ENCODE assay signal across 42 cellular contexts in the genomic region with DNA sequence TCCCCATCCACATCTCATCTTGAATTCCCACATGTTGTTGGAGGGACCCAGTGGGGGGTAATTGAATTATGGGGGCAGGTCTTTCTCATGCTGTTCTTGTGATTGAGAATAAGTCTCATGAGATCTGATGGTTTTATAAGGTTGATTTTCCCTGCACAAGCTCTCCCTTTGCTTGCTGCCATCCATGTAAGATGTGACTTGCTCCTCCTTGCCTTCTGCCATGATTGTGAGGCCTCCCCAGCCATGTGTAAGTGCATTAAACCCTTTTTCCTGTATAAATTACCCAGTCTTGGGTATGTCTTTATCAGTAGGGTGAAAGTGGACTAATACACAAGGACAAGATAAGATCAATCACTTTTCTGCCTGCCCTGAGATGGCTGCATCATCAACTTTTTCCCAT. TPM values are rescaled to one million over a fixed set of nuclear protein-coding genes. Genes with fewer than 3 reads are reported as not detected.
"Had no signal": no experiment of that assay in that cellular context is flagged by ENCODE, and none has a peak within 500 bp of the region (broad histone marks: within the 10 kb centered on the region; RNA-seq: fewer than 3 reads in every experiment).

No MANE protein-coding gene starts in this region.

- ATAC-seq: activated naive CD4-positive, alpha-beta T cell treated with anti-CD3 and anti-CD28 coated beads, Interleukin-2, amount 50 U/mL, for 72 hours; activated naive CD8-positive, alpha-beta T cell treated with anti-CD3 and anti-CD28 coated beads, Interleukin-2, amount 50 U/mL, for 24 hours; activated T-cell treated with anti-CD3 and anti-CD28 coated beads, Interleukin-2, amount 50 U/mL, for 4 hours; activated T-cell treated with anti-CD3 and anti-CD28 coated beads, Interleukin-2, amount 50 U/mL, for 72 hours; activated T-helper 17 cell treated with anti-CD3 and anti-CD28 coated beads, Interleukin-2, amount 50 U/mL, for 72 hours; body of pancreas had no signal

- H3K27me3 ChIP-seq: adrenal gland, ascending aorta, body of pancreas, cardiac muscle cell had no signal

- FAIRE-seq: astrocyte, bronchial epithelial cell had no signal

- H3K4me1 Mint-ChIP-seq: activated naive CD4-positive, alpha-beta T cell treated with anti-CD3 and anti-CD28 coated beads, Interleukin-2, amount 10 ng/mL, durations not matched to agents 7 days and 5 days; activated naive CD4-positive, alpha-beta T cell treated with anti-CD3 and anti-CD28 coated beads, Interleukin-2, amount 50 U/mL, for 24 hours; activated naive CD8-positive, alpha-beta T cell treated with anti-CD3 and anti-CD28 coated beads, Interleukin-2, amount 10 ng/mL, durations not matched to agents 7 days and 5 days; activated T-helper 17 cell treated with anti-CD3 and anti-CD28 coated beads, Interleukin-2, amount 50 U/mL, for 72 hours; brain; central memory CD8-positive, alpha-beta T cell had no signal

- H3K4me1 ChIP-seq: adrenal gland, ascending aorta, body of pancreas, breast epithelium had no signal

- H3K9me3 Mint-ChIP-seq: activated T-cell treated with anti-CD3 and anti-CD28 coated beads, Interleukin-2, amount 50 U/mL, for 4 hours; activated T-helper 1 cell treated with anti-CD3 and anti-CD28 coated beads, Interleukin-12 subunit alpha, Interleukin-12 subunit beta, Interleukin-2, Interleukin-4 antibody, amounts not matched to agents 30 ng/mL and 10 ng/mL and 1 ng/mL, durations not matched to agents 14 hours and 24 hours and 36 hours; activated T-helper 17 cell treated with anti-CD3 and anti-CD28 coated beads, Interleukin-2, amount 50 U/mL, for 72 hours; activated T-helper 2 cell treated with anti-CD3 and anti-CD28 coated beads, Interferon-gamma antibody, Interleukin-2, Interleukin-4, amounts not matched to agents 10 μg/mL and 5 μg/mL and 100 μg/mL, durations not matched to agents 14 hours and 24 hours and 36 hours had no signal

- DNase-seq: activated effector memory CD4-positive, alpha-beta T cell treated with anti-CD3 and anti-CD28 coated beads, Interleukin-2, amount 50 U/mL, for 16 hours; activated effector memory CD4-positive, alpha-beta T cell treated with Interleukin-2 at 50 U/mL for 16 hours; activated gamma-delta T cell; activated gamma-delta T cell treated with Interleukin-2 at 50 U/mL for 16 hours; activated naive CD4-positive, alpha-beta T cell; activated naive CD4-positive, alpha-beta T cell treated with anti-CD3 and anti-CD28 coated beads for 36 hours; activated naive CD4-positive, alpha-beta T cell treated with anti-CD3 and anti-CD28 coated beads, Interleukin-2, amount 10 ng/mL, durations not matched to agents 7 days and 5 days; activated naive CD4-positive, alpha-beta T cell treated with anti-CD3 and anti-CD28 coated beads, Interleukin-2, amount 50 U/mL, for 16 hours; activated naive CD4-positive, alpha-beta T cell treated with Interleukin-2 at 50 U/mL for 16 hours; activated naive CD8-positive, alpha-beta T cell treated with anti-CD3 and anti-CD28 coated beads for 36 hours; activated naive CD8-positive, alpha-beta T cell treated with anti-CD3 and anti-CD28 coated beads, Interleukin-2, amount 10 ng/mL, durations not matched to agents 7 days and 5 days; activated naive CD8-positive, alpha-beta T cell treated with anti-CD3 and anti-CD28 coated beads, Interleukin-2, amount 50 U/mL, for 24 hours; activated T-cell treated with anti-CD3 and anti-CD28 coated beads, Interleukin-2, amount 50 U/mL, for 1 hour; activated T-cell treated with anti-CD3 and anti-CD28 coated beads, Interleukin-2, amount 50 U/mL, for 24 hours; activated T-cell treated with anti-CD3 and anti-CD28 coated beads, Interleukin-2, amount 50 U/mL, for 4 hours; activated T-cell treated with anti-CD3 and anti-CD28 coated beads, Interleukin-2, amount 50 U/mL, for 48 hours; activated T-cell treated with anti-CD3 and anti-CD28 coated beads, Interleukin-2, amount 50 U/mL, for 72 hours; adrenal gland; amniotic stem cell; amygdala; anterior cingulate cortex; aorta; body of pancreas; brain microvascular endothelial cell; caudate nucleus; central memory CD4-positive, alpha-beta T cell; cerebellar nuclear complex had no signal

- H3K36me3 Mint-ChIP-seq: activated naive CD4-positive, alpha-beta T cell treated with anti-CD3 and anti-CD28 coated beads, Interleukin-2, amount 10 ng/mL, durations not matched to agents 7 days and 5 days; activated naive CD8-positive, alpha-beta T cell treated with anti-CD3 and anti-CD28 coated beads for 36 hours; activated naive CD8-positive, alpha-beta T cell treated with anti-CD3 and anti-CD28 coated beads, Interleukin-2, amount 10 ng/mL, durations not matched to agents 7 days and 5 days; brain had no signal

- H3K9me3 ChIP-seq: adrenal gland, ascending aorta had no signal

- H3K27ac Mint-ChIP-seq: activated naive CD4-positive, alpha-beta T cell treated with anti-CD3 and anti-CD28 coated beads for 36 hours; activated naive CD4-positive, alpha-beta T cell treated with anti-CD3 and anti-CD28 coated beads, Interleukin-2, amount 10 ng/mL, durations not matched to agents 7 days and 5 days; activated naive CD4-positive, alpha-beta T cell treated with anti-CD3 and anti-CD28 coated beads, Interleukin-2, amount 50 U/mL, for 24 hours; activated naive CD4-positive, alpha-beta T cell treated with anti-CD3 and anti-CD28 coated beads, Interleukin-2, amount 50 U/mL, for 72 hours; activated naive CD8-positive, alpha-beta T cell; activated naive CD8-positive, alpha-beta T cell treated with anti-CD3 and anti-CD28 coated beads for 36 hours; activated naive CD8-positive, alpha-beta T cell treated with anti-CD3 and anti-CD28 coated beads, Interleukin-2, amount 10 ng/mL, durations not matched to agents 7 days and 5 days; activated naive CD8-positive, alpha-beta T cell treated with anti-CD3 and anti-CD28 coated beads, Interleukin-2, amount 50 U/mL, for 24 hours; activated T-cell treated with anti-CD3 and anti-CD28 coated beads, Interleukin-2, amount 50 U/mL, for 24 hours; activated T-cell treated with anti-CD3 and anti-CD28 coated beads, Interleukin-2, amount 50 U/mL, for 72 hours; activated T-helper 1 cell treated with anti-CD3 and anti-CD28 coated beads, Interleukin-12 subunit alpha, Interleukin-12 subunit beta, Interleukin-2, Interleukin-4 antibody, amounts not matched to agents 30 ng/mL and 10 ng/mL and 1 ng/mL, durations not matched to agents 14 hours and 24 hours and 36 hours; activated T-helper 17 cell treated with anti-CD3 and anti-CD28 coated beads, Interleukin-2, amount 50 U/mL, for 72 hours; activated T-helper 2 cell treated with anti-CD3 and anti-CD28 coated beads, Interferon-gamma antibody, Interleukin-2, Interleukin-4, amounts not matched to agents 10 μg/mL and 5 μg/mL and 100 μg/mL, durations not matched to agents 14 hours and 24 hours and 36 hours; brain had no signal

- H3K27ac ChIP-seq: adrenal gland, ascending aorta, body of pancreas, brain microvascular endothelial cell, breast epithelium, cardiac muscle cell had no signal

- H3K36me3 ChIP-seq: adrenal gland, ascending aorta, brain microvascular endothelial cell, breast epithelium, cardiac muscle cell had no signal

- H3K4me3 Mint-ChIP-seq: activated naive CD4-positive, alpha-beta T cell treated with anti-CD3 and anti-CD28 coated beads for 36 hours; activated naive CD4-positive, alpha-beta T cell treated with anti-CD3 and anti-CD28 coated beads, Interleukin-2, amount 10 ng/mL, durations not matched to agents 7 days and 5 days; activated naive CD4-positive, alpha-beta T cell treated with anti-CD3 and anti-CD28 coated beads, Interleukin-2, amount 50 U/mL, for 24 hours; activated naive CD8-positive, alpha-beta T cell; activated naive CD8-positive, alpha-beta T cell treated with anti-CD3 and anti-CD28 coated beads for 36 hours; activated naive CD8-positive, alpha-beta T cell treated with anti-CD3 and anti-CD28 coated beads, Interleukin-2, amount 10 ng/mL, durations not matched to agents 7 days and 5 days; activated naive CD8-positive, alpha-beta T cell treated with anti-CD3 and anti-CD28 coated beads, Interleukin-2, amount 50 U/mL, for 24 hours; activated T-cell treated with anti-CD3 and anti-CD28 coated beads, Interleukin-2, amount 50 U/mL, for 24 hours; activated T-cell treated with anti-CD3 and anti-CD28 coated beads, Interleukin-2, amount 50 U/mL, for 4 hours; activated T-cell treated with anti-CD3 and anti-CD28 coated beads, Interleukin-2, amount 50 U/mL, for 72 hours; activated T-helper 1 cell treated with anti-CD3 and anti-CD28 coated beads, Interleukin-12 subunit alpha, Interleukin-12 subunit beta, Interleukin-2, Interleukin-4 antibody, amounts not matched to agents 30 ng/mL and 10 ng/mL and 1 ng/mL, durations not matched to agents 14 hours and 24 hours and 36 hours; activated T-helper 17 cell treated with anti-CD3 and anti-CD28 coated beads, Interleukin-2, amount 50 U/mL, for 72 hours; brain; central memory CD8-positive, alpha-beta T cell had no signal

- H3K4me3 ChIP-seq: adrenal gland, ascending aorta, body of pancreas, breast epithelium, cardiac muscle cell had no signal

RNA-seq across cellular contexts. Expression of gene CCK, which starts 5.8 kb away (rescaled TPM):
- total RNA-seq: activated naive CD4-positive, alpha-beta T cell treated with anti-CD3 and anti-CD28 coated beads for 36 hours; activated naive CD4-positive, alpha-beta T cell treated with anti-CD3 and anti-CD28 coated beads, Interleukin-2, amount 50 U/mL, for 72 hours; activated naive CD8-positive, alpha-beta T cell treated with anti-CD3 and anti-CD28 coated beads for 36 hours; activated naive CD8-positive, alpha-beta T cell treated with anti-CD3 and anti-CD28 coated beads, Interleukin-2, amount 10 ng/mL, durations not matched to agents 7 days and 5 days; activated T-cell treated with anti-CD3 and anti-CD28 coated beads, Interleukin-2, amount 50 U/mL, for 4 hours; activated T-cell treated with anti-CD3 and anti-CD28 coated beads, Interleukin-2, amount 50 U/mL, for 72 hours; activated T-helper 1 cell treated with anti-CD3 and anti-CD28 coated beads, Interleukin-12 subunit alpha, Interleukin-12 subunit beta, Interleukin-2, Interleukin-4 antibody, amounts not matched to agents 30 ng/mL and 10 ng/mL and 1 ng/mL, durations not matched to agents 14 hours and 24 hours and 36 hours; activated T-helper 17 cell treated with anti-CD3 and anti-CD28 coated beads, Interleukin-2, amount 50 U/mL, for 72 hours; activated T-helper 2 cell treated with anti-CD3 and anti-CD28 coated beads, Interferon-gamma antibody, Interleukin-2, Interleukin-4, amounts not matched to agents 10 μg/mL and 5 μg/mL and 100 μg/mL, durations not matched to agents 14 hours and 24 hours and 36 hours; aorta; ascending aorta; astrocyte; body of pancreas; breast epithelium; cardiac muscle cell; cardiac septum; chondrocyte had no signal
- polyA plus RNA-seq: cardiac muscle cell had no signal
